In genomic region chr10:49058341-49059255, GRCh38 we compare ENCODE assay signal across 24 cellular contexts. TPM values are rescaled to one million over a fixed set of nuclear protein-coding genes. Genes with fewer than 3 reads are reported as not detected.
DNase-seq lines count a peak whose midpoint lies in the region; ATAC-seq, FAIRE-seq and TF ChIP-seq lines count a peak whose summit lies in the region.
"Had no signal": no experiment of that assay in that cellular context is flagged by ENCODE, and none has a peak within 500 bp of the region (broad histone marks: within the 10 kb centered on the region; RNA-seq: fewer than 3 reads in every experiment).

No MANE protein-coding gene starts in this region.

- in situ Hi-C loops in gastrocnemius medialis (cut with MboI; ENCODE audit: low sequenced_read_pairs in 4 of 4) = no loop called here

- H3K27me3 ChIP-seq in gastrocnemius medialis = no peaks in the 10 kb centered on the region
- H3K27me3 ChIP-seq: SJCRH30, stomach had no signal

- TF ChIP-seq POLR2A in gastrocnemius medialis (IDR thresholded peaks at IDR 0.05) = no peak

- H3K4me1 ChIP-seq in gastrocnemius medialis = peaks cover 0 to 10% of the 10 kb centered on the region in 2 donors
- H3K4me1 ChIP-seq: SJCRH30, stomach had no signal

- FAIRE-seq in endometrium (lab: Jason Lieb, UNC) = peak; percentile 94
- FAIRE-seq: colon, GM18507 had no signal

- no peaks in the 10 kb centered on the region for H3K9me3 ChIP-seq in gastrocnemius medialis
- H3K9me3 ChIP-seq: SJCRH30 had no signal

- intact Hi-C loops in gastrocnemius medialis (cut with DNase I; ENCODE audit: low total_unique reads) = no loop called here

- peak overlapping the region in 1 of 4 donors; percentile 19 for H3K27ac ChIP-seq in gastrocnemius medialis
- H3K27ac ChIP-seq: SJCRH30, stomach had no signal

- TF ChIP-seq CTCF in gastrocnemius medialis (IDR thresholded peaks at IDR 0.05 in 4 of 5, conservative IDR thresholded peaks at IDR 0.05 in 1 of 5) = no peak

- no peaks in the 10 kb centered on the region for H3K36me3 ChIP-seq in gastrocnemius medialis

- ATAC-seq in gastrocnemius medialis (peak; percentile 47 to 51), GM21447 (IDR thresholded peaks at IDR 0.05; ENCODE audit: unreplicated experiment) (no peak)
- ATAC-seq: activated T-helper 17 cell treated with anti-CD3 and anti-CD28 coated beads, Interleukin-2, amount 50 U/mL, for 72 hours; T-cell had no signal

- DNase-seq in GM03348 (ENCODE audit: low spot score) (peak; percentile 43), islet precursor cell (peak; percentile 26), gastrocnemius medialis (no peak), 8988T (no peak), dedifferentiated amniotic fluid mesenchymal stem cell (ENCODE audit: extremely low spot score) (no peak), activated gamma-delta T cell treated with Interleukin-2 at 50 U/mL for 16 hours (no peak)
- DNase-seq: activated CD4-positive, alpha-beta T cell treated with anti-CD3 and anti-CD28 coated beads, Interleukin-2, amount 10 ng/mL, durations not matched to agents 24 days and 14 days; activated CD8-positive, alpha-beta memory T cell treated with anti-CD3 and anti-CD28 coated beads, Interleukin-2, amount 50 U/mL, for 4 hours; activated naive CD8-positive, alpha-beta T cell treated with anti-CD3 and anti-CD28 coated beads for 36 hours; HCEC 1CT; immature natural killer cell; MM.1S; NCI-H1417 treated with DMSO at 0.1 percent for 48 hours; NCI-H510A treated with DMSO at 0.1 percent for 48 hours; nucleus accumbens; SJCRH30; stomach; T-cell had no signal

- H3K4me3 ChIP-seq in gastrocnemius medialis = no peak overlapping the region
- H3K4me3 ChIP-seq: SJCRH30, stomach had no signal

RNA-seq across cellular contexts. Expression of gene VSTM4, which starts 56.7 kb away (rescaled TPM):
- total RNA-seq in gastrocnemius medialis = 1 to 10 TPM; 1.8 to 4.0 (median 2.6) TPM
- total RNA-seq: activated naive CD8-positive, alpha-beta T cell treated with anti-CD3 and anti-CD28 coated beads for 36 hours; G401 had no signal

Comparison
In these comparisons a context has a peak if more than half of its experiments do, and no peak if none do; other contexts are left out.
1. DNase-seq: peak in GM03348 (single experiment) and islet precursor cell (single experiment); none in gastrocnemius medialis (0 of 2), 8988T (single experiment), dedifferentiated amniotic fluid mesenchymal stem cell (single experiment) and activated gamma-delta T cell treated with Interleukin-2 at 50 U/mL for 16 hours (single experiment).